ENCODE assay signal across 7 cellular contexts in genomic region chr17:81394377-81394747, GRCh38. TPM values are rescaled to one million over a fixed set of nuclear protein-coding genes. Genes with fewer than 3 reads are reported as not detected.
DNase-seq lines count a peak whose midpoint lies in the region; ATAC-seq, FAIRE-seq and TF ChIP-seq lines count a peak whose summit lies in the region.

No MANE protein-coding gene starts in this region.

- H3K4me3 ChIP-seq in WI38 (ENCODE audit: low read depth, low read length) (peak overlapping the region; percentile 32), hepatocyte (no peak overlapping the region)

- 30% methylated on average over 5 of the region's 5 CpGs for WGBS in hepatocyte (ENCODE audit: low lambda C conversion rate, missing lambda C conversion rate)

- H3K4me1 ChIP-seq in hepatocyte (ENCODE audit: insufficient read depth), result peaks cover 46% of the 10 kb centered on the region

- no peak overlapping the region for H3K27ac Mint-ChIP-seq in stimulated activated effector memory CD8-positive, alpha-beta T cell treated with anti-CD3 and anti-CD28 coated beads, Interleukin-12 subunit alpha, Interleukin-12 subunit beta, amount 100 ng/mL, for 72 hours

- DNase-seq in HT-29 (ENCODE audit: low spot score) (peak; percentile 26), hepatocyte (ENCODE audit: low spot score) (no peak), NCI-H524 (lab: John Stamatoyannopoulos, UW) (no peak), HTR-8/SVneo (ENCODE audit: insufficient read length, low spot score) (no peak)
- no peak for DNase-seq in stimulated activated effector memory CD8-positive, alpha-beta T cell treated with anti-CD3 and anti-CD28 coated beads, Interleukin-12 subunit alpha, Interleukin-12 subunit beta, amount 100 ng/mL, for 72 hours (ENCODE audit: low spot score in 2 of 2)

- peaks cover 20% of the 10 kb centered on the region for H3K4me1 Mint-ChIP-seq in stimulated activated effector memory CD8-positive, alpha-beta T cell treated with anti-CD3 and anti-CD28 coated beads, Interleukin-12 subunit alpha, Interleukin-12 subunit beta, amount 100 ng/mL, for 72 hours

- H3K27ac ChIP-seq in hepatocyte, result peak overlapping the region; percentile 3

- H3K9me3 ChIP-seq in hepatocyte (ENCODE audit: low read depth), result no peaks in the 10 kb centered on the region

- no peaks in the 10 kb centered on the region for H3K27me3 ChIP-seq in hepatocyte

- H3K36me3 Mint-ChIP-seq in stimulated activated effector memory CD8-positive, alpha-beta T cell treated with anti-CD3 and anti-CD28 coated beads, Interleukin-12 subunit alpha, Interleukin-12 subunit beta, amount 100 ng/mL, for 72 hours, result peaks cover 17% of the 10 kb centered on the region

- peak overlapping the region; percentile 68 for H3K4me3 Mint-ChIP-seq in stimulated activated effector memory CD8-positive, alpha-beta T cell treated with anti-CD3 and anti-CD28 coated beads, Interleukin-12 subunit alpha, Interleukin-12 subunit beta, amount 100 ng/mL, for 72 hours

- H3K9me3 Mint-ChIP-seq in stimulated activated effector memory CD8-positive, alpha-beta T cell treated with anti-CD3 and anti-CD28 coated beads, Interleukin-12 subunit alpha, Interleukin-12 subunit beta, amount 100 ng/mL, for 72 hours, result no peaks in the 10 kb centered on the region

- peaks cover 80% of the 10 kb centered on the region for H3K79me2 ChIP-seq in hepatocyte

- ATAC-seq in stimulated activated effector memory CD8-positive, alpha-beta T cell treated with anti-CD3 and anti-CD28 coated beads, Interleukin-12 subunit alpha, Interleukin-12 subunit beta, amount 100 ng/mL, for 72 hours, result no peak
- ATAC-seq in HG03280 (IDR thresholded peaks at IDR 0.05; ENCODE audit: unreplicated experiment), result no peak

- H2AFZ ChIP-seq in hepatocyte, result no peak overlapping the region

- no peak for FAIRE-seq in HTR-8/SVneo (lab: Jason Lieb, UNC)

- TF ChIP-seq CTCF in WI38 (IDR thresholded peaks at IDR 0.05; ENCODE audit: low read depth, low read length) (no peak), hepatocyte (IDR thresholded peaks at IDR 0.05; ENCODE audit: poor library complexity) (peak; percentile 2)

- no peaks in the 10 kb centered on the region for H3K9me2 ChIP-seq in hepatocyte (replicated peaks; ENCODE audit: insufficient read depth)

- peaks cover 6% of the 10 kb centered on the region for H4K20me1 ChIP-seq in hepatocyte (ENCODE audit: insufficient read depth, poor library complexity, severe bottlenecking)

- H3K4me2 ChIP-seq in hepatocyte, result peak overlapping the region; percentile 74

- H3K36me3 ChIP-seq in hepatocyte (replicated peaks; ENCODE audit: insufficient read depth, low read depth), result no peaks in the 10 kb centered on the region

RNA-seq across cellular contexts. Expression of gene BAHCC1, which starts 0.9 kb away (rescaled TPM):
- 10.4 and 11.6 TPM in 2 replicates for total RNA-seq in HT-29 (2014; rRNA removed; shearing (Covaris generic))
- total RNA-seq in hepatocyte, result 6.6 and 8.6 TPM in 2 replicates
- 6.4 and 7.9 TPM in 2 replicates for polyA plus RNA-seq in hepatocyte
